ENCODE assay signal across 24 cellular contexts in genomic region chr4:104577405-104577804, GRCh38.
"Had no signal": no experiment of that assay in that cellular context is flagged by ENCODE, and none has a peak within 500 bp of the region (broad histone marks: within the 10 kb centered on the region; RNA-seq: fewer than 3 reads in every experiment).

No MANE protein-coding gene starts in this region.

- ATAC-seq: left cardiac atrium; left lung; mucosa of descending colon; natural killer cell treated with Interleukin-12 subunit alpha and Interleukin-12 subunit beta and Interleukin-15 and Interleukin-18, amount 100 ng/mL, for 72 hours; stimulated activated naive CD8-positive, alpha-beta T cell treated with anti-CD3 and anti-CD28 coated beads, Interleukin-15, Interleukin-2, amounts not matched to agents 100 U/mL and 50 U/mL, for 24 hours had no signal

- H3K4me2 ChIP-seq: neural progenitor cell had no signal

- H3K4me3 ChIP-seq: coronary artery, esophagus squamous epithelium, left lung, mucosa of descending colon, neural progenitor cell, prostate gland, right atrium auricular region, sigmoid colon, spleen, thoracic aorta, tibial nerve, upper lobe of left lung had no signal

- H3K27me3 ChIP-seq: esophagus squamous epithelium, left lung, neural progenitor cell, right atrium auricular region, sigmoid colon, spleen, tibial nerve, upper lobe of left lung had no signal

- H3K4me1 ChIP-seq: esophagus squamous epithelium, left lung, neural progenitor cell, prostate gland, right atrium auricular region, sigmoid colon, spleen, tibial nerve had no signal

- H3K36me3 ChIP-seq: esophagus squamous epithelium, left lung, neural progenitor cell, prostate gland, right atrium auricular region, sigmoid colon, spleen, thoracic aorta, tibial nerve, upper lobe of left lung had no signal

- DNase-seq: dermis blood vessel endothelial cell; effector memory CD4-positive, alpha-beta T cell; erythroblast; esophagus squamous epithelium; foreskin melanocyte; left cardiac atrium; left lung; mesenchymal stem cell; mucosa of descending colon; naive B cell; sigmoid colon; spleen; stimulated activated CD4-positive, alpha-beta T cell treated with anti-CD3 and anti-CD28 coated beads, Interleukin-4, amount 100 ng/mL, for 4 hours; stimulated activated naive CD8-positive, alpha-beta T cell treated with anti-CD3 and anti-CD28 coated beads, Interleukin-15, Interleukin-2, amounts not matched to agents 100 U/mL and 50 U/mL, for 24 hours; substantia nigra; upper lobe of left lung had no signal

- H3K9ac ChIP-seq: neural progenitor cell had no signal

- FAIRE-seq: urothelium cell line had no signal

- H2AFZ ChIP-seq: neural progenitor cell had no signal

- H3K9me3 ChIP-seq: esophagus squamous epithelium, mucosa of descending colon, prostate gland, right atrium auricular region, sigmoid colon, thoracic aorta, tibial nerve, upper lobe of left lung had no signal

- H3K27ac ChIP-seq: coronary artery, esophagus squamous epithelium, left lung, neural progenitor cell, prostate gland, right atrium auricular region, sigmoid colon, spleen, thoracic aorta, tibial nerve, upper lobe of left lung had no signal
